ENCODE assay signal across 9 cellular contexts in genomic region chr12:32897688-32898573, GRCh38. TPM values are rescaled to one million over a fixed set of nuclear protein-coding genes. Genes with fewer than 3 reads are reported as not detected.
DNase-seq lines count a peak whose midpoint lies in the region; ATAC-seq and TF ChIP-seq lines count a peak whose summit lies in the region.
"Had no signal": no experiment of that assay in that cellular context is flagged by ENCODE, and none has a peak within 500 bp of the region (broad histone marks: within the 10 kb centered on the region; RNA-seq: fewer than 3 reads in every experiment).

No MANE protein-coding gene starts in this region.

- no peaks in the 10 kb centered on the region for H3K36me3 Mint-ChIP-seq in activated CD8-positive, alpha-beta T cell treated with anti-CD3 and anti-CD28 coated beads for 36 hours (ENCODE audit: low read depth)
- no peaks in the 10 kb centered on the region for H3K36me3 Mint-ChIP-seq in activated CD8-positive, alpha-beta T cell treated with anti-CD3 and anti-CD28 coated beads, Interleukin-2, amount 10 ng/mL, durations not matched to agents 7 days and 5 days (ENCODE audit: low read depth)

- POLR2A ChIA-PET in activated CD8-positive, alpha-beta T cell treated with anti-CD3 and anti-CD28 coated beads for 36 hours (lab: Charles Lee) = no interaction called here
- POLR2A ChIA-PET in activated CD8-positive, alpha-beta T cell treated with anti-CD3 and anti-CD28 coated beads, Interleukin-2, amount 10 ng/mL, durations not matched to agents 7 days and 5 days (lab: Charles Lee) = interaction anchor here (0.5 kb wide), 1 partner anchor 12 kb away, joined by 4 read pairs; no protein-coding TSS in a partner anchor

- H3K27me3 ChIP-seq in foreskin keratinocyte = no peaks in the 10 kb centered on the region
- H3K27me3 ChIP-seq in prostate gland (replicated peaks; ENCODE audit: insufficient read depth) = no peaks in the 10 kb centered on the region

- 52% methylated on average over 10 of the region's 10 CpGs for WGBS in prostate gland

- TF ChIP-seq POLR2A in prostate gland (IDR thresholded peaks at IDR 0.05) = no peak

- H3K4me3 Mint-ChIP-seq in activated CD8-positive, alpha-beta T cell treated with anti-CD3 and anti-CD28 coated beads for 36 hours = peak overlapping the region; percentile 57
- H3K4me3 Mint-ChIP-seq in activated CD8-positive, alpha-beta T cell treated with anti-CD3 and anti-CD28 coated beads, Interleukin-2, amount 10 ng/mL, durations not matched to agents 7 days and 5 days = no peak overlapping the region

- H3K4me1 ChIP-seq in foreskin keratinocyte (peaks cover 37% of the 10 kb centered on the region), prostate gland (replicated peaks) (no peaks in the 10 kb centered on the region)

- H3K27me3 Mint-ChIP-seq in activated CD8-positive, alpha-beta T cell treated with anti-CD3 and anti-CD28 coated beads for 36 hours = peaks cover 45% of the 10 kb centered on the region
- H3K27me3 Mint-ChIP-seq in activated CD8-positive, alpha-beta T cell treated with anti-CD3 and anti-CD28 coated beads, Interleukin-2, amount 10 ng/mL, durations not matched to agents 7 days and 5 days (ENCODE audit: low read depth) = peaks cover 36% of the 10 kb centered on the region

- no peak for TF ChIP-seq CTCF in activated CD8-positive, alpha-beta T cell treated with anti-CD3 and anti-CD28 coated beads for 36 hours (IDR thresholded peaks at IDR 0.05)
- TF ChIP-seq CTCF in foreskin keratinocyte (conservative IDR thresholded peaks at IDR 0.05) (no peak), prostate gland (IDR thresholded peaks at IDR 0.05) (no peak)

- H3K36me3 ChIP-seq in prostate gland = no peaks in the 10 kb centered on the region

- H3K4me1 Mint-ChIP-seq in activated CD8-positive, alpha-beta T cell treated with anti-CD3 and anti-CD28 coated beads for 36 hours (ENCODE audit: low read depth) = peaks cover 11% of the 10 kb centered on the region
- H3K4me1 Mint-ChIP-seq in activated CD8-positive, alpha-beta T cell treated with anti-CD3 and anti-CD28 coated beads, Interleukin-2, amount 10 ng/mL, durations not matched to agents 7 days and 5 days (ENCODE audit: low read depth) = peaks cover 11% of the 10 kb centered on the region

- intact Hi-C loops in activated CD8-positive, alpha-beta T cell treated with anti-CD3 and anti-CD28 coated beads for 36 hours (cut with micrococcal nuclease) = no loop called here
- intact Hi-C loops in prostate gland (cut with DNase I) = no loop called here

- CTCF ChIA-PET in activated CD8-positive, alpha-beta T cell treated with anti-CD3 and anti-CD28 coated beads for 36 hours (lab: Charles Lee) = interaction anchor here (0.6 kb wide), 1 partner anchor 60 kb away, joined by 3 read pairs; no protein-coding TSS in a partner anchor
- CTCF ChIA-PET in activated CD8-positive, alpha-beta T cell treated with anti-CD3 and anti-CD28 coated beads, Interleukin-2, amount 10 ng/mL, durations not matched to agents 7 days and 5 days (lab: Charles Lee) = no interaction called here

- ATAC-seq in activated CD8-positive, alpha-beta T cell treated with anti-CD3 and anti-CD28 coated beads for 36 hours = no peak
- no peak for ATAC-seq in activated CD8-positive, alpha-beta T cell treated with anti-CD3 and anti-CD28 coated beads, Interleukin-2, amount 10 ng/mL, durations not matched to agents 7 days and 5 days
- ATAC-seq in foreskin keratinocyte (no peak), SK-N-SH treated with all-trans-retinoic acid at 6 μM for 48 hours (no peak)

- H3K9me3 ChIP-seq in prostate gland = no peaks in the 10 kb centered on the region

- no peak for DNase-seq in activated CD8-positive, alpha-beta T cell treated with anti-CD3 and anti-CD28 coated beads for 36 hours
- DNase-seq in activated CD8-positive, alpha-beta T cell treated with anti-CD3 and anti-CD28 coated beads, Interleukin-2, amount 10 ng/mL, durations not matched to agents 7 days and 5 days = no peak
- DNase-seq in NCI-H774 (lab: John Stamatoyannopoulos, UW) (peak; percentile 38), foreskin keratinocyte (no peak), prostate gland (ENCODE audit: low spot score) (no peak), COR-L47 (lab: John Stamatoyannopoulos, UW) (no peak)
- DNase-seq in activated effector memory CD4-positive, alpha-beta T cell treated with Interleukin-2 at 50 U/mL for 16 hours = no peak
- DNase-seq: foreskin melanocyte had no signal

- peak overlapping the region; percentile 80 to 84 for H3K4me3 ChIP-seq in prostate gland

- no peaks in the 10 kb centered on the region for H3K9me3 Mint-ChIP-seq in activated CD8-positive, alpha-beta T cell treated with anti-CD3 and anti-CD28 coated beads for 36 hours
- no peaks in the 10 kb centered on the region for H3K9me3 Mint-ChIP-seq in activated CD8-positive, alpha-beta T cell treated with anti-CD3 and anti-CD28 coated beads, Interleukin-2, amount 10 ng/mL, durations not matched to agents 7 days and 5 days (ENCODE audit: insufficient read depth)

- no peak overlapping the region for H3K27ac Mint-ChIP-seq in activated CD8-positive, alpha-beta T cell treated with anti-CD3 and anti-CD28 coated beads for 36 hours
- no peak overlapping the region for H3K27ac Mint-ChIP-seq in activated CD8-positive, alpha-beta T cell treated with anti-CD3 and anti-CD28 coated beads, Interleukin-2, amount 10 ng/mL, durations not matched to agents 7 days and 5 days

- H3K27ac ChIP-seq in foreskin keratinocyte = peak overlapping the region; percentile 65
- peak overlapping the region; percentile 86 to 88 for H3K27ac ChIP-seq in prostate gland

TF ChIP-seq in SK-N-SH treated with all-trans-retinoic acid at 6 μM for 48 hours, 23 proteins besides CTCF, POLR2A, EP300 and RAD21:
- TF ChIP-seq ZFP3 (CRISPR knock-in tag; IDR thresholded peaks at IDR 0.05) (no peak), SNAI2 (CRISPR knock-in tag; IDR thresholded peaks at IDR 0.05) (no peak), ISL1 (CRISPR knock-in tag; IDR thresholded peaks at IDR 0.05) (no peak), TCF4 (CRISPR knock-in tag; IDR thresholded peaks at IDR 0.05; ENCODE audit: borderline replicate concordance) (no peak), PATZ1 (CRISPR knock-in tag; IDR thresholded peaks at IDR 0.05; ENCODE audit: borderline replicate concordance) (no peak), TOX (CRISPR knock-in tag; IDR thresholded peaks at IDR 0.05; ENCODE audit: borderline replicate concordance) (no peak), ZC3H10 (CRISPR knock-in tag; IDR thresholded peaks at IDR 0.05) (no peak), ESRRG (CRISPR knock-in tag; IDR thresholded peaks at IDR 0.05) (no peak)
- TF ChIP-seq, protein P1, sequence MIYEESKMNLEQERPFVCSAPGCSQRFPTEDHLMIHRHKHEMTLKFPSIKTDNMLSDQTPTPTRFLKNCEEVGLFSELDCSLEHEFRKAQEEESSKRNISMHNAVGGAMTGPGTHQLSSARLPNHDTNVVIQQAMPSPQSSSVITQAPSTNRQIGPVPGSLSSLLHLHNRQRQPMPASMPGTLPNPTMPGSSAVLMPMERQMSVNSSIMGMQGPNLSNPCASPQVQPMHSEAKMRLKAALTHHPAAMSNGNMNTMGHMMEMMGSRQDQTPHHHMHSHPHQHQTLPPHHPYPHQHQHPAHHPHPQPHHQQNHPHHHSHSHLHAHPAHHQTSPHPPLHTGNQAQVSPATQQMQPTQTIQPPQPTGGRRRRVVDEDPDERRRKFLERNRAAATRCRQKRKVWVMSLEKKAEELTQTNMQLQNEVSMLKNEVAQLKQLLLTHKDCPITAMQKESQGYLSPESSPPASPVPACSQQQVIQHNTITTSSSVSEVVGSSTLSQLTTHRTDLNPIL (CRISPR knock-in tag; IDR thresholded peaks at IDR 0.05; ENCODE audit: low read depth) = no peak

RNA-seq across cellular contexts. Expression of gene PKP2, which starts 1.4 kb away (rescaled TPM):
- total RNA-seq in activated CD8-positive, alpha-beta T cell treated with anti-CD3 and anti-CD28 coated beads for 36 hours = under 1 TPM; 0.13 to 0.23 TPM
- total RNA-seq in activated CD8-positive, alpha-beta T cell treated with anti-CD3 and anti-CD28 coated beads, Interleukin-2, amount 10 ng/mL, durations not matched to agents 7 days and 5 days = not detected
- 76.0 and 84.4 TPM in 2 replicates for total RNA-seq in foreskin keratinocyte
- 19.6 and 26.5 TPM in 2 replicates for polyA plus RNA-seq in foreskin keratinocyte
- total RNA-seq in prostate gland = 10 to 100 TPM; 28.0 to 35.2 TPM

Comparison
In these comparisons a context has a peak if more than half of its experiments do, and no peak if none do; other contexts are left out.
1. RNA of gene PKP2, which starts 1.4 kb away (total RNA-seq): 76.0 to 84.4 TPM in foreskin keratinocyte and 28.0 to 35.2 TPM in prostate gland; 0.13 to 0.23 TPM in activated CD8-positive, alpha-beta T cell treated with anti-CD3 and anti-CD28 coated beads for 36 hours and not detected in activated CD8-positive, alpha-beta T cell treated with anti-CD3 and anti-CD28 coated beads, Interleukin-2, amount 10 ng/mL, durations not matched to agents 7 days and 5 days; every median in the first group is over 10 times any median in the second.